Comparison of ENCODE assay signal across 1 cellular context in genomic region chr17:7711356-7711755, GRCh38.
TF ChIP-seq lines count a peak whose summit lies in the region.

No MANE protein-coding gene starts in this region.

TF ChIP-seq in HCT116, 20 proteins besides CTCF, POLR2A, EP300 and RAD21:
- TF ChIP-seq TCF7L2 (IDR thresholded peaks at IDR 0.05; ENCODE audit: borderline replicate concordance, extremely low read depth, insufficient read depth, insufficient read length) (no peak), CBX3 (IDR thresholded peaks at IDR 0.05; ENCODE audit: low read depth) (no peak), EZH2 (IDR thresholded peaks at IDR 0.05) (no peak), SP1 (IDR thresholded peaks at IDR 0.05; ENCODE audit: low read depth) (no peak), REST (IDR thresholded peaks at IDR 0.05; ENCODE audit: low read depth) (no peak), EGR1 (IDR thresholded peaks at IDR 0.05; ENCODE audit: low read depth) (no peak), SRF (IDR thresholded peaks at IDR 0.05; ENCODE audit: low read depth) (no peak), ZNF274 (IDR thresholded peaks at IDR 0.05; ENCODE audit: low read depth, low read length) (no peak), EZH2phosphoT487 (IDR thresholded peaks at IDR 0.05; ENCODE audit: borderline replicate concordance) (no peak), POLR2AphosphoS5 (IDR thresholded peaks at IDR 0.05; ENCODE audit: low read depth, low read length) (no peak), MAX (IDR thresholded peaks at IDR 0.05) (no peak), SIN3A (IDR thresholded peaks at IDR 0.05; ENCODE audit: low read depth) (no peak), FOSL1 (IDR thresholded peaks at IDR 0.05; ENCODE audit: low read depth) (no peak)
- TF ChIP-seq, protein P1, sequence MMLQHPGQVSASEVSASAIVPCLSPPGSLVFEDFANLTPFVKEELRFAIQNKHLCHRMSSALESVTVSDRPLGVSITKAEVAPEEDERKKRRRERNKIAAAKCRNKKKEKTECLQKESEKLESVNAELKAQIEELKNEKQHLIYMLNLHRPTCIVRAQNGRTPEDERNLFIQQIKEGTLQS (IDR thresholded peaks at IDR 0.05) = no peak
